ENCODE assay signal across 1 cellular context in the genomic region with DNA sequence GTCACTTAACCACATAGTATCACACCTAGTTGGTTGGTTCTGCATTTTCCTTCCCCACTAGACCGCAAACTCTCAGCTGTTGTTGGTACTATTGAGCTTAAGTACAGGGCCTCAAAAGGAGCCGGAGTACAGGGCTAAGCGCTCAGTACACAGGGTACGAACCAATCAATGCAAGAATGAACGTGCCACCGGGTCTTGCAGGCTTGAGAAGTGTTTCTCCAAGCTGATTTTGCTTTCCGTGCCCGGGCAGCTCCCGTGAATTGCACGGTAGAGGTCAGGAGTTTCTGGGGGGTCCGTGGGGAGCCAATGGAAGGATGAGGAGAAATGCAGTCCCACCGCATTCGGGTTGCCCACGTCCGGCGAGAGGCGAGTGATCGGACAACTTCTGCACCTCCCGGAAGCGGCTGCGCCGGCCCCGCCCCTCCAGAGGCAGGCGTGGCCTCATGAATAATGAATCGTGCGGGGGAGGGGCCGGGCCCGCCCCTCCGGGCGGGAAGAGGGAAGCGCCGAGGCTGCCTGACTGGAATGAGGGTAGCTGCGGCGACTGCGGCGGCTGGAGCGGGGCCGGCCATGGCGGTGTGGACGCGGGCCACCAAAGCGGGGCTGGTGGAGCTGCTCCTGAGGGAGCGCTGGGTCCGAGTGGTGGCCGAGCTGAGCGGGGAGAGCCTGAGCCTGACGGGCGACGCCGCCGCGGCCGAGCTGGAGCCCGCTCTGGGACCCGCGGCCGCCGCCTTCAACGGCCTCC.
TF ChIP-seq lines count a peak whose summit lies in the region.

A gene (plus strand): TSS at position 523 of the 745 bp plus-strand sequence. CDS start 3 bp downstream, at position 526.

TF ChIP-seq in HepG2, 621 proteins besides CTCF, POLR2A, EP300 and RAD21 (continued from another document and continues in another):
- TF ChIP-seq, protein P1, sequence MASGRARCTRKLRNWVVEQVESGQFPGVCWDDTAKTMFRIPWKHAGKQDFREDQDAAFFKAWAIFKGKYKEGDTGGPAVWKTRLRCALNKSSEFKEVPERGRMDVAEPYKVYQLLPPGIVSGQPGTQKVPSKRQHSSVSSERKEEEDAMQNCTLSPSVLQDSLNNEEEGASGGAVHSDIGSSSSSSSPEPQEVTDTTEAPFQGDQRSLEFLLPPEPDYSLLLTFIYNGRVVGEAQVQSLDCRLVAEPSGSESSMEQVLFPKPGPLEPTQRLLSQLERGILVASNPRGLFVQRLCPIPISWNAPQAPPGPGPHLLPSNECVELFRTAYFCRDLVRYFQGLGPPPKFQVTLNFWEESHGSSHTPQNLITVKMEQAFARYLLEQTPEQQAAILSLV (CRISPR knock-in tag; IDR thresholded peaks at IDR 0.05; ENCODE audit: borderline replicate concordance), result peak; percentile 69
- TF ChIP-seq, protein P2, sequence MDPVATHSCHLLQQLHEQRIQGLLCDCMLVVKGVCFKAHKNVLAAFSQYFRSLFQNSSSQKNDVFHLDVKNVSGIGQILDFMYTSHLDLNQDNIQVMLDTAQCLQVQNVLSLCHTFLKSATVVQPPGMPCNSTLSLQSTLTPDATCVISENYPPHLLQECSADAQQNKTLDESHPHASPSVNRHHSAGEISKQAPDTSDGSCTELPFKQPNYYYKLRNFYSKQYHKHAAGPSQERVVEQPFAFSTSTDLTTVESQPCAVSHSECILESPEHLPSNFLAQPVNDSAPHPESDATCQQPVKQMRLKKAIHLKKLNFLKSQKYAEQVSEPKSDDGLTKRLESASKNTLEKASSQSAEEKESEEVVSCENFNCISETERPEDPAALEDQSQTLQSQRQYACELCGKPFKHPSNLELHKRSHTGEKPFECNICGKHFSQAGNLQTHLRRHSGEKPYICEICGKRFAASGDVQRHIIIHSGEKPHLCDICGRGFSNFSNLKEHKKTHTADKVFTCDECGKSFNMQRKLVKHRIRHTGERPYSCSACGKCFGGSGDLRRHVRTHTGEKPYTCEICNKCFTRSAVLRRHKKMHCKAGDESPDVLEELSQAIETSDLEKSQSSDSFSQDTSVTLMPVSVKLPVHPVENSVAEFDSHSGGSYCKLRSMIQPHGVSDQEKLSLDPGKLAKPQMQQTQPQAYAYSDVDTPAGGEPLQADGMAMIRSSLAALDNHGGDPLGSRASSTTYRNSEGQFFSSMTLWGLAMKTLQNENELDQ (CRISPR knock-in tag; IDR thresholded peaks at IDR 0.05; ENCODE audit: borderline replicate concordance), result no peak
- TF ChIP-seq MXI1 (IDR thresholded peaks at IDR 0.05; ENCODE audit: borderline replicate concordance, low read depth, low read length), result peak; percentile 90; the same call in 2 of the 3 replicates
- TF ChIP-seq, protein P3, sequence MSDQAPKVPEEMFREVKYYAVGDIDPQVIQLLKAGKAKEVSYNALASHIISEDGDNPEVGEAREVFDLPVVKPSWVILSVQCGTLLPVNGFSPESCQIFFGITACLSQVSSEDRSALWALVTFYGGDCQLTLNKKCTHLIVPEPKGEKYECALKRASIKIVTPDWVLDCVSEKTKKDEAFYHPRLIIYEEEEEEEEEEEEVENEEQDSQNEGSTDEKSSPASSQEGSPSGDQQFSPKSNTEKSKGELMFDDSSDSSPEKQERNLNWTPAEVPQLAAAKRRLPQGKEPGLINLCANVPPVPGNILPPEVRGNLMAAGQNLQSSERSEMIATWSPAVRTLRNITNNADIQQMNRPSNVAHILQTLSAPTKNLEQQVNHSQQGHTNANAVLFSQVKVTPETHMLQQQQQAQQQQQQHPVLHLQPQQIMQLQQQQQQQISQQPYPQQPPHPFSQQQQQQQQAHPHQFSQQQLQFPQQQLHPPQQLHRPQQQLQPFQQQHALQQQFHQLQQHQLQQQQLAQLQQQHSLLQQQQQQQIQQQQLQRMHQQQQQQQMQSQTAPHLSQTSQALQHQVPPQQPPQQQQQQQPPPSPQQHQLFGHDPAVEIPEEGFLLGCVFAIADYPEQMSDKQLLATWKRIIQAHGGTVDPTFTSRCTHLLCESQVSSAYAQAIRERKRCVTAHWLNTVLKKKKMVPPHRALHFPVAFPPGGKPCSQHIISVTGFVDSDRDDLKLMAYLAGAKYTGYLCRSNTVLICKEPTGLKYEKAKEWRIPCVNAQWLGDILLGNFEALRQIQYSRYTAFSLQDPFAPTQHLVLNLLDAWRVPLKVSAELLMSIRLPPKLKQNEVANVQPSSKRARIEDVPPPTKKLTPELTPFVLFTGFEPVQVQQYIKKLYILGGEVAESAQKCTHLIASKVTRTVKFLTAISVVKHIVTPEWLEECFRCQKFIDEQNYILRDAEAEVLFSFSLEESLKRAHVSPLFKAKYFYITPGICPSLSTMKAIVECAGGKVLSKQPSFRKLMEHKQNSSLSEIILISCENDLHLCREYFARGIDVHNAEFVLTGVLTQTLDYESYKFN (CRISPR knock-in tag; conservative IDR thresholded peaks at IDR 0.05), result peak; percentile 64
- TF ChIP-seq RXRB (CRISPR knock-in tag; IDR thresholded peaks at IDR 0.05; ENCODE audit: borderline replicate concordance), result peak; percentile 60; the same call in 1 of the 2 replicates
- TF ChIP-seq CC2D1A (CRISPR knock-in tag; IDR thresholded peaks at IDR 0.05), result no peak
- TF ChIP-seq ZNF605 (CRISPR knock-in tag; IDR thresholded peaks at IDR 0.05), result no peak; the same call in 1 of the 2 replicates
- TF ChIP-seq, protein P4, sequence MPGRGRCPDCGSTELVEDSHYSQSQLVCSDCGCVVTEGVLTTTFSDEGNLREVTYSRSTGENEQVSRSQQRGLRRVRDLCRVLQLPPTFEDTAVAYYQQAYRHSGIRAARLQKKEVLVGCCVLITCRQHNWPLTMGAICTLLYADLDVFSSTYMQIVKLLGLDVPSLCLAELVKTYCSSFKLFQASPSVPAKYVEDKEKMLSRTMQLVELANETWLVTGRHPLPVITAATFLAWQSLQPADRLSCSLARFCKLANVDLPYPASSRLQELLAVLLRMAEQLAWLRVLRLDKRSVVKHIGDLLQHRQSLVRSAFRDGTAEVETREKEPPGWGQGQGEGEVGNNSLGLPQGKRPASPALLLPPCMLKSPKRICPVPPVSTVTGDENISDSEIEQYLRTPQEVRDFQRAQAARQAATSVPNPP (CRISPR knock-in tag; IDR thresholded peaks at IDR 0.05), result peak; percentile 80
- 0 out of 2 replicates have a peak, but pooled peaks have one; percentile 40 for TF ChIP-seq NR1H2 (CRISPR knock-in tag; IDR thresholded peaks at IDR 0.05; ENCODE audit: borderline replicate concordance, low read depth)
- TF ChIP-seq KDM3A (CRISPR knock-in tag; IDR thresholded peaks at IDR 0.05; ENCODE audit: low read depth), result peak; percentile 85; the same call in 1 of the 2 replicates
- TF ChIP-seq CCDC6 (CRISPR knock-in tag; IDR thresholded peaks at IDR 0.05), result peak; percentile 61; the same call in 1 of the 2 replicates
- peak; percentile 90 for TF ChIP-seq ZNF343 (CRISPR knock-in tag; IDR thresholded peaks at IDR 0.05)
- TF ChIP-seq MAFG (CRISPR knock-in tag; IDR thresholded peaks at IDR 0.05), result no peak
- no peak for TF ChIP-seq IKZF1 (IDR thresholded peaks at IDR 0.05)
- peak; percentile 23 for TF ChIP-seq FOXA3 (CRISPR knock-in tag; IDR thresholded peaks at IDR 0.05)
- TF ChIP-seq RFXANK (CRISPR knock-in tag; IDR thresholded peaks at IDR 0.05), result peak; percentile 51; the same call in 1 of the 2 replicates
- peak; percentile 17; the same call in 1 of the 2 replicates for TF ChIP-seq SIX4 (CRISPR knock-in tag; IDR thresholded peaks at IDR 0.05)
- TF ChIP-seq, protein P5, sequence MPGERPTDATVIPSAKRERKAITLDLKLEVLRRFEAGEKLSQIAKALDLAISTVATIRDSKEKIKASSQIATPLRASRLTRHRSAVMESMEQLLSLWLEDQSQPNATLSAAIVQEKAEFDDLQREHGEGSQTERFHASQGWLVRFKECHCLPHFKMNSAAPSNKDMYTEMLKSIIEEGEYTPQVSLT (CRISPR knock-in tag; IDR thresholded peaks at IDR 0.05; ENCODE audit: borderline replicate concordance, low read depth), result no peak
- no peak for TF ChIP-seq YEATS2 (CRISPR knock-in tag; IDR thresholded peaks at IDR 0.05; ENCODE audit: borderline replicate concordance)
- TF ChIP-seq ZNF160 (CRISPR knock-in tag; IDR thresholded peaks at IDR 0.05), result no peak; the same call in 1 of the 2 replicates
- no peak for TF ChIP-seq ZFP82 (CRISPR knock-in tag; IDR thresholded peaks at IDR 0.05; ENCODE audit: borderline replicate concordance)
- TF ChIP-seq PRPF4 (IDR thresholded peaks at IDR 0.05; ENCODE audit: low read depth, low read length, poor library complexity, severe bottlenecking), result no peak
- peak; percentile 87 for TF ChIP-seq HOXA9 (CRISPR knock-in tag; IDR thresholded peaks at IDR 0.05; ENCODE audit: borderline replicate concordance)
- no peak for TF ChIP-seq U2AF2 (IDR thresholded peaks at IDR 0.05; ENCODE audit: low read depth, low read length)
- TF ChIP-seq REXO4 (CRISPR knock-in tag; IDR thresholded peaks at IDR 0.05; ENCODE audit: borderline replicate concordance), result no peak
- TF ChIP-seq SKI (IDR thresholded peaks at IDR 0.05; ENCODE audit: partially characterized antibody), result peak; percentile 74
- peak; percentile 64 for TF ChIP-seq ZNF546 (CRISPR knock-in tag; conservative IDR thresholded peaks at IDR 0.05)
- TF ChIP-seq HOXA7 (CRISPR knock-in tag; IDR thresholded peaks at IDR 0.05), result no peak
- TF ChIP-seq NCOR1 (IDR thresholded peaks at IDR 0.05; ENCODE audit: borderline replicate concordance, low read length), result no peak
- peak; percentile 67 for TF ChIP-seq YEATS4 (CRISPR knock-in tag; IDR thresholded peaks at IDR 0.05; ENCODE audit: borderline replicate concordance)
- peak; percentile 63 for TF ChIP-seq MED8 (CRISPR knock-in tag; IDR thresholded peaks at IDR 0.05; ENCODE audit: insufficient replicate concordance)
- peak; percentile 50; the same call in 1 of the 2 replicates for TF ChIP-seq GATAD1 (CRISPR knock-in tag; IDR thresholded peaks at IDR 0.05)
- peak; percentile 96 for TF ChIP-seq ELF1 (CRISPR knock-in tag; IDR thresholded peaks at IDR 0.05)
- peak; percentile 61; the same call in 1 of the 2 replicates for TF ChIP-seq ZBTB42 (CRISPR knock-in tag; IDR thresholded peaks at IDR 0.05)
- TF ChIP-seq, protein P6, sequence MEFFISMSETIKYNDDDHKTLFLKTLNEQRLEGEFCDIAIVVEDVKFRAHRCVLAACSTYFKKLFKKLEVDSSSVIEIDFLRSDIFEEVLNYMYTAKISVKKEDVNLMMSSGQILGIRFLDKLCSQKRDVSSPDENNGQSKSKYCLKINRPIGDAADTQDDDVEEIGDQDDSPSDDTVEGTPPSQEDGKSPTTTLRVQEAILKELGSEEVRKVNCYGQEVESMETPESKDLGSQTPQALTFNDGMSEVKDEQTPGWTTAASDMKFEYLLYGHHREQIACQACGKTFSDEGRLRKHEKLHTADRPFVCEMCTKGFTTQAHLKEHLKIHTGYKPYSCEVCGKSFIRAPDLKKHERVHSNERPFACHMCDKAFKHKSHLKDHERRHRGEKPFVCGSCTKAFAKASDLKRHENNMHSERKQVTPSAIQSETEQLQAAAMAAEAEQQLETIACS (CRISPR knock-in tag; IDR thresholded peaks at IDR 0.05), result no peak; the same call in 1 of the 2 replicates
- peak; percentile 93; the same call in 1 of the 2 replicates for TF ChIP-seq ZNF558 (CRISPR knock-in tag; IDR thresholded peaks at IDR 0.05; ENCODE audit: borderline replicate concordance)
- TF ChIP-seq GLI4 (CRISPR knock-in tag; IDR thresholded peaks at IDR 0.05; ENCODE audit: borderline replicate concordance), result no peak; the same call in none of the 2 replicates
- peak; percentile 94 for TF ChIP-seq TAF1 (CRISPR knock-in tag; IDR thresholded peaks at IDR 0.05)
- no peak for TF ChIP-seq HHEX (CRISPR knock-in tag; IDR thresholded peaks at IDR 0.05)
- peak; percentile 13; the same call in 1 of the 2 replicates for TF ChIP-seq ZNF180 (CRISPR knock-in tag; IDR thresholded peaks at IDR 0.05; ENCODE audit: borderline replicate concordance, low read depth)
- no peak for TF ChIP-seq ZNF251 (CRISPR knock-in tag; IDR thresholded peaks at IDR 0.05)
- peak; percentile 14; the same call in 1 of the 2 replicates for TF ChIP-seq ZSCAN30 (CRISPR knock-in tag; IDR thresholded peaks at IDR 0.05)
- no peak for TF ChIP-seq ZNF446 (CRISPR knock-in tag; IDR thresholded peaks at IDR 0.05)
- no peak for TF ChIP-seq DNMT1 (CRISPR knock-in tag; IDR thresholded peaks at IDR 0.05)
- TF ChIP-seq HNRNPH1 (optimal IDR thresholded peaks at IDR 0.05; ENCODE audit: low read depth, low read length), result no peak
- peak; percentile 87 for TF ChIP-seq ZFX (CRISPR knock-in tag; IDR thresholded peaks at IDR 0.05; ENCODE audit: low read depth)
- TF ChIP-seq KLF11 (CRISPR knock-in tag; IDR thresholded peaks at IDR 0.05), result peak; percentile 62; the same call in 1 of the 2 replicates
- peak; percentile 97 for TF ChIP-seq ZNF235 (CRISPR knock-in tag; IDR thresholded peaks at IDR 0.05; ENCODE audit: borderline replicate concordance)
- TF ChIP-seq ZNF260 (CRISPR knock-in tag; IDR thresholded peaks at IDR 0.05; ENCODE audit: borderline replicate concordance, low read depth), result 0 out of 2 replicates have a peak, but pooled peaks have one; percentile 65
- peak; percentile 74; the same call in 1 of the 2 replicates for TF ChIP-seq ZFP41 (CRISPR knock-in tag; IDR thresholded peaks at IDR 0.05; ENCODE audit: borderline replicate concordance)
- TF ChIP-seq, protein P7, sequence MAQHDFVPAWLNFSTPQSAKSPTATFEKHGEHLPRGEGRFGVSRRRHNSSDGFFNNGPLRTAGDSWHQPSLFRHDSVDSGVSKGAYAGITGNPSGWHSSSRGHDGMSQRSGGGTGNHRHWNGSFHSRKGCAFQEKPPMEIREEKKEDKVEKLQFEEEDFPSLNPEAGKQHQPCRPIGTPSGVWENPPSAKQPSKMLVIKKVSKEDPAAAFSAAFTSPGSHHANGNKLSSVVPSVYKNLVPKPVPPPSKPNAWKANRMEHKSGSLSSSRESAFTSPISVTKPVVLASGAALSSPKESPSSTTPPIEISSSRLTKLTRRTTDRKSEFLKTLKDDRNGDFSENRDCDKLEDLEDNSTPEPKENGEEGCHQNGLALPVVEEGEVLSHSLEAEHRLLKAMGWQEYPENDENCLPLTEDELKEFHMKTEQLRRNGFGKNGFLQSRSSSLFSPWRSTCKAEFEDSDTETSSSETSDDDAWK (CRISPR knock-in tag; IDR thresholded peaks at IDR 0.05), result no peak
- TF ChIP-seq, protein P8, sequence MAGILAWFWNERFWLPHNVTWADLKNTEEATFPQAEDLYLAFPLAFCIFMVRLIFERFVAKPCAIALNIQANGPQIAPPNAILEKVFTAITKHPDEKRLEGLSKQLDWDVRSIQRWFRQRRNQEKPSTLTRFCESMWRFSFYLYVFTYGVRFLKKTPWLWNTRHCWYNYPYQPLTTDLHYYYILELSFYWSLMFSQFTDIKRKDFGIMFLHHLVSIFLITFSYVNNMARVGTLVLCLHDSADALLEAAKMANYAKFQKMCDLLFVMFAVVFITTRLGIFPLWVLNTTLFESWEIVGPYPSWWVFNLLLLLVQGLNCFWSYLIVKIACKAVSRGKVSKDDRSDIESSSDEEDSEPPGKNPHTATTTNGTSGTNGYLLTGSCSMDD (CRISPR knock-in tag; IDR thresholded peaks at IDR 0.05), result no peak
- TF ChIP-seq ZNF781 (CRISPR knock-in tag; IDR thresholded peaks at IDR 0.05; ENCODE audit: borderline replicate concordance, not compliant biosample characterization), result peak; percentile 71
